In the genomic region with DNA sequence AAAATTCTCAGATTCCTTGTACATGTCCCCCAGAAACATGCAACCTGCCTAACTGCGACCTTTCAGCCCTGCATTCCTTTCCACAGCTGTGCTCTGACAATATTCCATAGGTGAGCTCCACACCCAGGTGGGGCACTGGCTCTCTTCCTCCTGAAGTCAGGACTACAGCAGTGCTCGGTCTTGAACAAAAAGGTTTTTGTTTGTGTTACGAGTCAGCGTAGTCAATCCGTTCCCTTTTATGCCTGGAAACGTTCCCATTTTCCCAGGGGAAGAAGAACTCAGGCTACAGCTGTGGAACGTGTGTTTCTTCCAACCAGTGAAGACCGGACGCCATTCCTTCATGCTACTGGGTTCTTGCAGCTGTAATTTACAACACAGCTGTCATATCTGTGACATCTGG, we compare ENCODE assay signal across 16 cellular contexts. TPM values are rescaled to one million over a fixed set of nuclear protein-coding genes. Genes with fewer than 3 reads are reported as not detected.
DNase-seq lines count a peak whose midpoint lies in the region; ATAC-seq and TF ChIP-seq lines count a peak whose summit lies in the region.
"Had no signal": no experiment of that assay in that cellular context is flagged by ENCODE, and none has a peak within 500 bp of the region (broad histone marks: within the 10 kb centered on the region; RNA-seq: fewer than 3 reads in every experiment).

No MANE protein-coding gene starts in this region.

- H3K56ac ChIP-seq in H9 (ENCODE audit: insufficient read length, low read depth, low read length), result no peak overlapping the region

- 0 out of 2 replicates have a peak overlapping the region, but pooled peaks have one; percentile 19 for H2BK15ac ChIP-seq in H9 (ENCODE audit: low read depth, low read length)

- no CpG with 5 or more reads among the region's 9 CpGs for WGBS in H9 (ENCODE audit: extremely low coverage, insufficient read length, low lambda C conversion rate)
- WGBS in prostate gland, result 11% methylated on average over 9 of the region's 9 CpGs
- WGBS in stomach, 5 donors, result 22 to 30% (median 25%) methylated on average over 9 of the region's 9 CpGs

- H3K36me3 ChIP-seq in prostate gland, result no peaks in the 10 kb centered on the region
- H3K36me3 ChIP-seq in stomach, result no peaks in the 10 kb centered on the region

- TF ChIP-seq EP300 in stomach (IDR thresholded peaks at IDR 0.05), result no peak

- H3T11ph ChIP-seq in H9 (ENCODE audit: low read length), result no peak overlapping the region

- H3K36me3 Mint-ChIP-seq in H9 (ENCODE audit: insufficient read depth in 1 of 3, low read depth in 3 of 3), result no peaks in the 10 kb centered on the region

- no peak overlapping the region for H2AFZ ChIP-seq in H9 (ENCODE audit: low read length)
- H2AFZ ChIP-seq: GM23248 had no signal

- H3K4ac ChIP-seq in H9 (ENCODE audit: low read depth, low read length), result no peak overlapping the region

- ATAC-seq in GM19463 (IDR thresholded peaks at IDR 0.05; ENCODE audit: unreplicated experiment), result no peak
- ATAC-seq: K562, Panc1 had no signal

- H3K79me2 ChIP-seq in H9 (ENCODE audit: insufficient read depth, low read length), result no peaks in the 10 kb centered on the region

- no peak overlapping the region for H2BK12ac ChIP-seq in H9 (ENCODE audit: insufficient read length, low read depth, low read length)

- H3K23me2 ChIP-seq in H9 (ENCODE audit: insufficient read length, low read depth, low read length, poor library complexity, severe bottlenecking), result no peaks in the 10 kb centered on the region

- no peaks in the 10 kb centered on the region for H4K20me1 ChIP-seq in H9 (ENCODE audit: control insufficient read depth, insufficient read depth, insufficient read length)

- DNase-seq in H9, result no peak
- peak; percentile 5 for DNase-seq in NCI-H526 treated with DMSO at 0.1 percent for 48 hours (lab: John Stamatoyannopoulos, UW)
- peak; percentile 7 for DNase-seq in fibroblast of mammary gland (ENCODE audit: low read depth)
- peak; percentile 36 for DNase-seq in prostate gland (ENCODE audit: low spot score)
- DNase-seq in NCI-H1930 (lab: John Stamatoyannopoulos, UW), result no peak
- no peak for DNase-seq in stomach
- DNase-seq: DMS79, GM23248, NCI-H146, NCI-H2081 treated with DMSO at 0.1 percent for 48 hours, NCI-H510A treated with DMSO at 0.1 percent for 48 hours, SIG-M5 had no signal

- no peak for TF ChIP-seq CTCF in H9 (conservative IDR thresholded peaks at IDR 0.05)
- TF ChIP-seq CTCF in fibroblast of mammary gland (conservative IDR thresholded peaks at IDR 0.05; ENCODE audit: control insufficient read depth, insufficient read depth, low read depth, low read length), result no peak
- no peak for TF ChIP-seq CTCF in prostate gland (IDR thresholded peaks at IDR 0.05)
- TF ChIP-seq CTCF in stomach (IDR thresholded peaks at IDR 0.05), result no peak

- H4K5ac ChIP-seq in H9 (ENCODE audit: insufficient read length, low read depth, low read length), result no peak overlapping the region

- no peak overlapping the region for H3K23ac ChIP-seq in H9 (ENCODE audit: insufficient read length, low read depth, low read length)

- no peaks in the 10 kb centered on the region for H3K9me3 ChIP-seq in H9 (ENCODE audit: control insufficient read depth, low read depth, low read length)
- no peaks in the 10 kb centered on the region for H3K9me3 ChIP-seq in prostate gland
- peaks cover 0 to 5% (median 2%) of the 10 kb centered on the region in 4 donors for H3K9me3 ChIP-seq in stomach
- H3K9me3 ChIP-seq: Caco-2 had no signal

- H3K4me2 ChIP-seq in H9 (ENCODE audit: insufficient read depth, insufficient read length, low read length), result no peak overlapping the region

- no peaks in the 10 kb centered on the region for H3K4me1 ChIP-seq in H9 (ENCODE audit: insufficient read depth, low read length)
- no peaks in the 10 kb centered on the region for H3K4me1 ChIP-seq in prostate gland (replicated peaks)
- H3K4me1 ChIP-seq in stomach, result peaks cover 0 to 15% (median 7%) of the 10 kb centered on the region in 4 donors
- H3K4me1 ChIP-seq: Caco-2 had no signal

- no peaks in the 10 kb centered on the region for H3K27me3 ChIP-seq in H9 (ENCODE audit: insufficient read depth, low read length)
- no peaks in the 10 kb centered on the region for H3K27me3 ChIP-seq in prostate gland (replicated peaks; ENCODE audit: insufficient read depth)
- H3K27me3 ChIP-seq in stomach, result peaks cover 0 to 48% (median 5%) of the 10 kb centered on the region in 3 donors

- no peak overlapping the region for H2BK120ac ChIP-seq in H9 (ENCODE audit: low read depth, low read length, poor library complexity, severe bottlenecking)

- no peak overlapping the region for H3K27ac ChIP-seq in H9 (ENCODE audit: insufficient read length, low read depth, low read length)
- no peak overlapping the region for H3K27ac ChIP-seq in prostate gland
- no peak overlapping the region for H3K27ac ChIP-seq in stomach
- H3K27ac ChIP-seq: GM23248 had no signal

- no peak overlapping the region for H3K18ac ChIP-seq in H9 (ENCODE audit: insufficient read length, low read depth, low read length)

- H3K4me3 ChIP-seq in fibroblast of mammary gland (ENCODE audit: control insufficient read depth, low read depth, low read length), result no peak overlapping the region
- H3K4me3 ChIP-seq in prostate gland, result no peak overlapping the region
- no peak overlapping the region for H3K4me3 ChIP-seq in stomach
- H3K4me3 ChIP-seq: GM23248, K562 had no signal

- no peaks in the 10 kb centered on the region for H3K79me1 ChIP-seq in H9 (ENCODE audit: insufficient read depth, low read depth, low read length, poor library complexity, severe bottlenecking)

- H3K27me3 Mint-ChIP-seq in H9 (ENCODE audit: low read depth), result peaks cover 3% of the 10 kb centered on the region

- H3K4me3 Mint-ChIP-seq in H9, result no peak overlapping the region

- H3K9ac ChIP-seq in H9 (ENCODE audit: extremely low read depth, insufficient read length, low read length), result no peak overlapping the region
- H3K9ac ChIP-seq: GM23248 had no signal

- no peak overlapping the region for H2AK5ac ChIP-seq in H9 (ENCODE audit: insufficient read length, low read length)

- H2BK20ac ChIP-seq in H9 (ENCODE audit: low read depth, low read length, poor library complexity, severe bottlenecking), result no peak overlapping the region

- no peak overlapping the region for H2BK5ac ChIP-seq in H9 (ENCODE audit: insufficient read length, low read length)

- intact Hi-C loops in prostate gland (cut with DNase I) (no loop called here), stomach (cut with DNase I; ENCODE audit: low total_unique reads) (no loop called here)

- TF ChIP-seq POLR2A in prostate gland (IDR thresholded peaks at IDR 0.05) (no peak), stomach (IDR thresholded peaks at IDR 0.05) (no peak)

- H4K91ac ChIP-seq in H9 (ENCODE audit: insufficient read length, low read depth, low read length), result no peak overlapping the region

- H3K9me3 Mint-ChIP-seq in H9, result peaks cover 2 to 3% of the 10 kb centered on the region in 2 experiments; a peak in 1 of 5 replicates

- peaks cover 4% of the 10 kb centered on the region in 2 experiments for H3K4me1 Mint-ChIP-seq in H9

- H3K14ac ChIP-seq in H9 (ENCODE audit: insufficient read depth, low read length), result no peak overlapping the region

- no peak overlapping the region for H4K8ac ChIP-seq in H9 (replicated peaks; ENCODE audit: insufficient read length, low read depth, low read length)

- H3K27ac Mint-ChIP-seq in H9, result no peak overlapping the region

RNA-seq across cellular contexts. Expression of gene PFKP, which starts 52.4 kb away (rescaled TPM):
- 145 and 148 TPM in 2 replicates for total RNA-seq in H9 (2021)
- total RNA-seq in prostate gland, result 10 to 100 TPM; 35.1 to 86.9 TPM
- 100 to 1,000 TPM in 1 of 5 donors, 10 to 100 TPM in 4; 11.2 to 155 (median 38.7) TPM for total RNA-seq in stomach
- polyA plus RNA-seq in stomach, result 10 to 100 TPM; 14.1 to 62.9 (median 20.0) TPM

Comparison
In these comparisons a context has a peak if more than half of its experiments do, and no peak if none do; other contexts are left out.
1. DNase-seq: peak in NCI-H526 treated with DMSO at 0.1 percent for 48 hours (single experiment), fibroblast of mammary gland (single experiment) and prostate gland (single experiment); none in H9 (single experiment), NCI-H1930 (0 of 2) and stomach (single experiment).